ENCODE assay signal across 8 cellular contexts in genomic region chrX:41332408-41332987, GRCh38. TPM values are rescaled to one million over a fixed set of nuclear protein-coding genes. Genes with fewer than 3 reads are reported as not detected.
DNase-seq lines count a peak whose midpoint lies in the region; ATAC-seq and TF ChIP-seq lines count a peak whose summit lies in the region.

No MANE protein-coding gene starts in this region.

- BruUV-seq in A673 (replicated peaks; lab: Mats Ljungman, UMichigan): no TSS peak

- POLR2A ChIA-PET in A673 (lab: Charles Lee; ENCODE audit: low non-redundant PET) (no interaction called here), SK-N-SH (lab: Yijun Ruan, JAX) (no interaction called here), HEK293T (lab: Yijun Ruan, JAX) (no interaction called here)

- H4K20me1 ChIP-seq in SK-N-SH (ENCODE audit: insufficient read depth): peaks cover 26% of the 10 kb centered on the region

- H2AFZ ChIP-seq in SK-N-SH (ENCODE audit: low read depth): peak overlapping the region; percentile 96

- no peaks in the 10 kb centered on the region for H3K27me3 ChIP-seq in A673 (replicated peaks; ENCODE audit: insufficient read depth, low read depth, low read length, poor library complexity)
- H3K27me3 ChIP-seq in SK-N-SH (ENCODE audit: insufficient read depth): no peaks in the 10 kb centered on the region
- H3K27me3 ChIP-seq in endocrine pancreas (ENCODE audit: control insufficient read depth, insufficient read depth, low read length): no peaks in the 10 kb centered on the region
- no peaks in the 10 kb centered on the region for H3K27me3 ChIP-seq in muscle layer of colon (ENCODE audit: control insufficient read depth in 1 of 2, insufficient read depth in 2 of 2, low read length in 2 of 2)

- TF ChIP-seq CTCF in A673 (conservative IDR thresholded peaks at IDR 0.05; ENCODE audit: low read depth, low read length) (no peak), GM13976 (IDR thresholded peaks at IDR 0.05; ENCODE audit: borderline replicate concordance, control extremely low read depth, extremely low read depth, insufficient read depth, missing control alignments) (no peak), SK-N-SH (IDR thresholded peaks at IDR 0.05) (no peak)

- ATAC-seq in HG02973 (IDR thresholded peaks at IDR 0.05; ENCODE audit: unreplicated experiment): peak; percentile 10

- H3K4me1 ChIP-seq in A673 (ENCODE audit: insufficient read depth, low read length, poor library complexity, severe bottlenecking) (peaks cover 41% of the 10 kb centered on the region), SK-N-SH (ENCODE audit: control insufficient read depth in 1 of 2, insufficient read depth in 2 of 2, low read depth in 1 of 2, low read length in 1 of 2) (peaks cover 0 to 24% of the 10 kb centered on the region in 2 experiments; a peak in 3 of 4 replicates), endocrine pancreas (ENCODE audit: control insufficient read depth, insufficient read depth, low read length) (no peaks in the 10 kb centered on the region), muscle layer of colon (ENCODE audit: insufficient read depth, low read length) (peaks cover 27% of the 10 kb centered on the region)

- peaks cover 10% of the 10 kb centered on the region for H3F3A ChIP-seq in SK-N-SH (replicated peaks; ENCODE audit: insufficient read depth)

- CTCF ChIA-PET in A673 (lab: Charles Lee): no interaction called here
- CTCF ChIA-PET in SK-N-SH (lab: Yijun Ruan, JAX): no interaction called here
- CTCF ChIA-PET in HEK293T (lab: Yijun Ruan, JAX): no interaction called here

- H3K4me3 ChIP-seq in A673 (ENCODE audit: low read depth, low read length, poor library complexity, severe bottlenecking): peak overlapping the region; percentile 81
- H3K4me3 ChIP-seq in SK-N-SH (ENCODE audit: low read depth in 2 of 2, low read length in 1 of 2): peak overlapping the region; percentile 99 to 100
- H3K4me3 ChIP-seq in endocrine pancreas (ENCODE audit: control insufficient read depth, insufficient read depth, low read length): peak overlapping the region; percentile 82
- peak overlapping the region; percentile 95 to 97 for H3K4me3 ChIP-seq in muscle layer of colon (ENCODE audit: low read depth in 1 of 2, low read length in 2 of 2)

- H3K36me3 ChIP-seq in A673 (ENCODE audit: insufficient read depth, low read length, poor library complexity, severe bottlenecking): peaks cover under 1% of the 10 kb centered on the region
- peaks cover 3% of the 10 kb centered on the region in 2 experiments for H3K36me3 ChIP-seq in SK-N-SH (replicated peaks in 1 of 2; ENCODE audit: control insufficient read depth in 1 of 2, insufficient read depth in 2 of 2, low read length in 1 of 2)
- no peaks in the 10 kb centered on the region for H3K36me3 ChIP-seq in endocrine pancreas (ENCODE audit: control insufficient read depth, insufficient read depth, low read length)
- H3K36me3 ChIP-seq in muscle layer of colon (ENCODE audit: insufficient read depth, low read length): no peaks in the 10 kb centered on the region

- peaks cover 35% of the 10 kb centered on the region for H3K79me2 ChIP-seq in SK-N-SH (ENCODE audit: insufficient read depth)

- peak overlapping the region; percentile 84 for H3K4me2 ChIP-seq in SK-N-SH

- H3K9me3 ChIP-seq in A673 (ENCODE audit: low read depth, low read length, poor library complexity, severe bottlenecking) (no peaks in the 10 kb centered on the region), SK-N-SH (no peaks in the 10 kb centered on the region), endocrine pancreas (ENCODE audit: control insufficient read depth, low read length) (no peaks in the 10 kb centered on the region), muscle layer of colon (ENCODE audit: low read length) (no peaks in the 10 kb centered on the region)

- TF ChIP-seq RAD21 in SK-N-SH (IDR thresholded peaks at IDR 0.05; ENCODE audit: low read length): no peak

- H3K27ac ChIP-seq in A673 (ENCODE audit: low read depth, low read length, poor library complexity, severe bottlenecking) (peak overlapping the region; percentile 100), SK-N-SH (ENCODE audit: low read depth in 2 of 2, low read length in 1 of 2) (peak overlapping the region; percentile 97 to 99), muscle layer of colon (ENCODE audit: low read depth, low read length) (peak overlapping the region; percentile 99)

- intact Hi-C loops in A673 (cut with micrococcal nuclease; ENCODE audit: unreplicated experiment): no loop called here

- peak overlapping the region; percentile 100 for H3K9ac ChIP-seq in SK-N-SH
- peak overlapping the region; percentile 51 for H3K9ac ChIP-seq in endocrine pancreas (ENCODE audit: control insufficient read depth, insufficient read depth, low read length)
- H3K9ac ChIP-seq in muscle layer of colon (ENCODE audit: low read length): peak overlapping the region; percentile 100

- in situ Hi-C loops in GM13976 (cut with MboI; ENCODE audit: low sequenced_read_pairs, unreplicated experiment): no loop called here

- DNase-seq in A673 (ENCODE audit: low spot score) (no peak), GM13976 (ENCODE audit: low spot score) (peak; percentile 32), SK-N-SH (no peak), GM19240 (ENCODE audit: insufficient read length, low spot score) (no peak), HEK293T (ENCODE audit: extremely low spot score) (no peak)

- no peak for TF ChIP-seq EP300 in SK-N-SH (IDR thresholded peaks at IDR 0.05; ENCODE audit: borderline replicate concordance in 1 of 2, low read depth in 1 of 2, low read length in 1 of 2)

- 54% methylated on average over 17 of the region's 29 CpGs for WGBS in SK-N-SH (ENCODE audit: low lambda C conversion rate)

- no peaks in the 10 kb centered on the region for H3K9me2 ChIP-seq in SK-N-SH

TF ChIP-seq in SK-N-SH, 30 proteins besides CTCF, POLR2A, EP300 and RAD21:
- TF ChIP-seq RCOR1 (IDR thresholded peaks at IDR 0.05; ENCODE audit: low read length) (no peak), PBX3 (IDR thresholded peaks at IDR 0.05) (no peak), YY1 (IDR thresholded peaks at IDR 0.05; ENCODE audit: low read depth) (no peak), FOXJ3 (CRISPR knock-in tag; IDR thresholded peaks at IDR 0.05) (no peak), NFIC (IDR thresholded peaks at IDR 0.05; ENCODE audit: borderline replicate concordance) (no peak), SIN3A (IDR thresholded peaks at IDR 0.05; ENCODE audit: borderline replicate concordance, low read depth, low read length) (no peak)

TF ChIP-seq in HEK293T, 16 proteins besides CTCF, POLR2A, EP300 and RAD21:
- TF ChIP-seq, protein P1, sequence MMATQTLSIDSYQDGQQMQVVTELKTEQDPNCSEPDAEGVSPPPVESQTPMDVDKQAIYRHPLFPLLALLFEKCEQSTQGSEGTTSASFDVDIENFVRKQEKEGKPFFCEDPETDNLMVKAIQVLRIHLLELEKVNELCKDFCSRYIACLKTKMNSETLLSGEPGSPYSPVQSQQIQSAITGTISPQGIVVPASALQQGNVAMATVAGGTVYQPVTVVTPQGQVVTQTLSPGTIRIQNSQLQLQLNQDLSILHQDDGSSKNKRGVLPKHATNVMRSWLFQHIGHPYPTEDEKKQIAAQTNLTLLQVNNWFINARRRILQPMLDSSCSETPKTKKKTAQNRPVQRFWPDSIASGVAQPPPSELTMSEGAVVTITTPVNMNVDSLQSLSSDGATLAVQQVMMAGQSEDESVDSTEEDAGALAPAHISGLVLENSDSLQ (IDR thresholded peaks at IDR 0.05): no peak
- TF ChIP-seq FOXA1 (IDR thresholded peaks at IDR 0.05) (no peak), HDGF (IDR thresholded peaks at IDR 0.05; ENCODE audit: borderline replicate concordance) (no peak), CTBP1 (IDR thresholded peaks at IDR 0.05; ENCODE audit: borderline replicate concordance) (no peak), ZNF384 (IDR thresholded peaks at IDR 0.05) (no peak)
TF ChIP-seq in HEK293T: peak in this region for 0.

RNA-seq across cellular contexts. Expression of gene DDX3X, which starts 1.5 kb away (rescaled TPM):
- 408 and 454 TPM in 2 replicates for total RNA-seq in A673 (2021)
- 30.9 and 46.4 TPM in 2 replicates for polyA plus RNA-seq in SK-N-SH (2012; rRNA removed)
- polyA plus RNA-seq in SK-N-SH (2012; cell fraction: cytosol; rRNA removed): 63.8 and 64.9 TPM in 2 replicates
- 39.2 and 79.4 TPM in 2 replicates for polyA plus RNA-seq in SK-N-SH (2012; cell fraction: nucleus; rRNA removed)
